In the genomic region with DNA sequence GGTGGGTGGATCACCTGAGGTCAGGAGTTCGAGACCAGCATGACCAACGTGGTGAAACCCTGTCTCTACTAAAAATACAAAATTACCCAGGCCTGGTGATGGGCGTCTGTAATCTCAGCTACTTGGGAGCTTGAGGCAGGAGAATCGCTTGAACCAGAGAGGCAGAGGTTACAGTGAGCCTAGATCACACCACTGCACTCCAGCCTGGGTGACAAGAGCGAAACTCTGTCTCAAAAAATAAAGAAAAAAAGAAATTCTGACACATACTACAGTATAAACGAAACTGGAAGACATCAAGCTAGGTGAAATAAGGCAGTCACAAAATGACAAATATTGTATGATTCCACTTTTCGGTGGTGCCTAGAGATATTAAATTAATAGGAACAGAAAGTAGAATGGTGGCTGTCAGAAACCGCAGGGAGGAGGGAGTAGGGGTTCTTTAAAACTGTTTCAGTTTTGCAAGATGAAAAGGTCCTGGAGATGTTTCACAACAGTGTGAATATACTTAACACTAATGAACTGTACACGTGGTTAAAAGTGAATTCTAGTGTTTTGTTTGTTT, we compare ENCODE assay signal across 8 cellular contexts. TPM values are rescaled to one million over a fixed set of nuclear protein-coding genes. Genes with fewer than 3 reads are reported as not detected.
A peak's percentile ranks its signal among the peaks of the same experiment; 100 is the strongest.
DNase-seq lines count a peak whose midpoint lies in the region; ATAC-seq, FAIRE-seq and TF ChIP-seq lines count a peak whose summit lies in the region.

No MANE protein-coding gene starts in this region.

- peak in 4 of 5 donors; percentile 7 to 56 (median 38) for DNase-seq in CD8-positive, alpha-beta memory T cell
- peak in 1 of 2 donors; percentile 46 for DNase-seq in activated naive CD4-positive, alpha-beta T cell treated with anti-CD3 and anti-CD28 coated beads, Interleukin-2, amount 50 U/mL, for 72 hours (ENCODE audit: low spot score in 2 of 2)
- DNase-seq in erythroblast (lab: John Stamatoyannopoulos, UW): no peak
- DNase-seq in globus pallidus (ENCODE audit: low spot score): no peak
- no peak for DNase-seq in cerebellar cortex (ENCODE audit: low spot score)
- no peak for DNase-seq in frontal cortex (ENCODE audit: low spot score in 2 of 2)

- FAIRE-seq in frontal cortex (lab: Jason Lieb, UNC): no peak

- H3K27me3 Mint-ChIP-seq in CD8-positive, alpha-beta memory T cell: peaks cover 0 to 1% of the 10 kb centered on the region in 2 donors

- H3K4me1 ChIP-seq in CD8-positive, alpha-beta memory T cell (ENCODE audit: insufficient read depth, low read length): peaks cover 18% of the 10 kb centered on the region

- CTCF ChIA-PET in CD8-positive, alpha-beta memory T cell (lab: Charles Lee): interaction anchor here (0.9 kb wide), 1 partner anchor 49 kb away, joined by 3 read pairs; no protein-coding TSS in a partner anchor

- no peaks in the 10 kb centered on the region for H3K36me3 Mint-ChIP-seq in CD8-positive, alpha-beta memory T cell
- no peaks in the 10 kb centered on the region for H3K36me3 Mint-ChIP-seq in activated naive CD4-positive, alpha-beta T cell treated with anti-CD3 and anti-CD28 coated beads, Interleukin-2, amount 50 U/mL, for 72 hours

- peak overlapping the region; percentile 50 for H3K4me3 ChIP-seq in CD8-positive, alpha-beta memory T cell (ENCODE audit: low read length)

- no peaks in the 10 kb centered on the region for H3K9me3 Mint-ChIP-seq in CD8-positive, alpha-beta memory T cell
- H3K9me3 Mint-ChIP-seq in activated naive CD4-positive, alpha-beta T cell treated with anti-CD3 and anti-CD28 coated beads, Interleukin-2, amount 50 U/mL, for 72 hours: no peaks in the 10 kb centered on the region

- peaks cover 17 to 30% (median 28%) of the 10 kb centered on the region in 3 donors for H3K4me1 Mint-ChIP-seq in CD8-positive, alpha-beta memory T cell

- POLR2A ChIA-PET in CD8-positive, alpha-beta memory T cell (lab: Charles Lee): no interaction called here

- no peaks in the 10 kb centered on the region for H3K9me3 ChIP-seq in CD8-positive, alpha-beta memory T cell (ENCODE audit: low read length)

- no peaks in the 10 kb centered on the region for H3K27me3 ChIP-seq in CD8-positive, alpha-beta memory T cell (ENCODE audit: insufficient read depth, low read length, poor library complexity, severe bottlenecking)

- H3K4me3 Mint-ChIP-seq in CD8-positive, alpha-beta memory T cell: peak overlapping the region; percentile 33 to 79 (median 64)

- no peaks in the 10 kb centered on the region for H3K36me3 ChIP-seq in CD8-positive, alpha-beta memory T cell (ENCODE audit: insufficient read depth, low read length)

- no peak for TF ChIP-seq POLR2A in erythroblast (IDR thresholded peaks at IDR 0.05; ENCODE audit: low read length)

- ATAC-seq in GM19468 (IDR thresholded peaks at IDR 0.05; ENCODE audit: extremely low read depth, unreplicated experiment) (peak; percentile 80), HG03521 (IDR thresholded peaks at IDR 0.05; ENCODE audit: unreplicated experiment) (peak; percentile 60)
- ATAC-seq in activated naive CD4-positive, alpha-beta T cell treated with anti-CD3 and anti-CD28 coated beads, Interleukin-2, amount 50 U/mL, for 72 hours: peak; percentile 94

- peak overlapping the region; percentile 52 to 90 (median 78) for H3K27ac Mint-ChIP-seq in CD8-positive, alpha-beta memory T cell
- H3K27ac Mint-ChIP-seq in activated naive CD4-positive, alpha-beta T cell treated with anti-CD3 and anti-CD28 coated beads, Interleukin-2, amount 50 U/mL, for 72 hours: peak overlapping the region; percentile 78 to 85

- peak overlapping the region; percentile 27 for H3K27ac ChIP-seq in CD8-positive, alpha-beta memory T cell (ENCODE audit: low read depth, low read length)

RNA-seq across cellular contexts. Expression of gene PILRA, which starts 23.2 kb away (rescaled TPM):
- total RNA-seq in CD8-positive, alpha-beta memory T cell: 1 to 10 TPM in 1 of 2 experiments, under 1 TPM in 1; 0.84 to 1.9 TPM
- polyA plus RNA-seq in CD8-positive, alpha-beta memory T cell: 0.37 TPM
- 10 to 100 TPM in 1 of 2 donors, under 1 TPM in 1; 0.84 to 11.5 TPM for total RNA-seq in activated naive CD4-positive, alpha-beta T cell treated with anti-CD3 and anti-CD28 coated beads, Interleukin-2, amount 50 U/mL, for 72 hours
- 0.82 TPM for total RNA-seq in frontal cortex

RNA-seq across cellular contexts. Expression of gene ZCWPW1, which starts 32.0 kb away (rescaled TPM):
- 1 to 10 TPM; 4.3 to 5.0 TPM for total RNA-seq in CD8-positive, alpha-beta memory T cell
- polyA plus RNA-seq in CD8-positive, alpha-beta memory T cell: 6.5 TPM
- 1 to 10 TPM; 3.4 to 5.6 TPM for total RNA-seq in activated naive CD4-positive, alpha-beta T cell treated with anti-CD3 and anti-CD28 coated beads, Interleukin-2, amount 50 U/mL, for 72 hours
- 2.0 TPM for total RNA-seq in frontal cortex

RNA-seq across cellular contexts. Expression of gene MEPCE, which starts 33.1 kb away (rescaled TPM):
- 10 to 100 TPM; 75.9 to 78.8 TPM for total RNA-seq in CD8-positive, alpha-beta memory T cell
- 13.6 TPM for polyA plus RNA-seq in CD8-positive, alpha-beta memory T cell
- 10 to 100 TPM; 53.0 to 83.5 TPM for total RNA-seq in activated naive CD4-positive, alpha-beta T cell treated with anti-CD3 and anti-CD28 coated beads, Interleukin-2, amount 50 U/mL, for 72 hours
- total RNA-seq in frontal cortex: 27.7 TPM

RNA-seq across cellular contexts. Expression of gene PILRB, which starts 38.6 kb away (rescaled TPM):
- 10 to 100 TPM; 33.5 to 33.7 TPM for total RNA-seq in CD8-positive, alpha-beta memory T cell
- 18.1 TPM for polyA plus RNA-seq in CD8-positive, alpha-beta memory T cell
- total RNA-seq in activated naive CD4-positive, alpha-beta T cell treated with anti-CD3 and anti-CD28 coated beads, Interleukin-2, amount 50 U/mL, for 72 hours: 100 to 1,000 TPM in 1 of 2 donors, 10 to 100 TPM in 1; 41.0 to 103 TPM
- 9.0 TPM for total RNA-seq in frontal cortex

RNA-seq across cellular contexts. Expression of gene PPP1R35, which starts 39.8 kb away (rescaled TPM):
- total RNA-seq in CD8-positive, alpha-beta memory T cell: 10 to 100 TPM; 41.4 to 46.3 TPM
- polyA plus RNA-seq in CD8-positive, alpha-beta memory T cell: 50.2 TPM
- total RNA-seq in activated naive CD4-positive, alpha-beta T cell treated with anti-CD3 and anti-CD28 coated beads, Interleukin-2, amount 50 U/mL, for 72 hours: 10 to 100 TPM; 38.7 to 52.5 TPM
- 7.3 TPM for total RNA-seq in frontal cortex

Comparison
In these comparisons a context has a peak if more than half of its experiments do, and no peak if none do; other contexts are left out.
1. DNase-seq: peak in CD8-positive, alpha-beta memory T cell (4 of 5); none in erythroblast (0 of 2), globus pallidus (single experiment), cerebellar cortex (single experiment) and frontal cortex (0 of 2).
2. Peak in every context shown above with its lines, with median percentiles within 50 percentile points of each other: ATAC-seq.